In genomic region chr1:192984058-192984457, GRCh38 we compare ENCODE assay signal across 15 cellular contexts.
A peak's percentile ranks its signal among the peaks of the same experiment; 100 is the strongest.
DNase-seq lines count a peak whose midpoint lies in the region; ATAC-seq and TF ChIP-seq lines count a peak whose summit lies in the region.
"Had no signal": no experiment of that assay in that cellular context is flagged by ENCODE, and none has a peak within 500 bp of the region (broad histone marks: within the 10 kb centered on the region; RNA-seq: fewer than 3 reads in every experiment).

No MANE protein-coding gene starts in this region.

- no peaks in the 10 kb centered on the region for H3K27me3 Mint-ChIP-seq in activated T-helper 1 cell treated with anti-CD3 and anti-CD28 coated beads, Interleukin-12 subunit alpha, Interleukin-12 subunit beta, Interleukin-2, Interleukin-4 antibody, amounts not matched to agents 30 ng/mL and 10 ng/mL and 1 ng/mL, durations not matched to agents 14 hours and 24 hours and 36 hours (ENCODE audit: insufficient read depth)
- H3K27me3 Mint-ChIP-seq: stimulated activated memory B cell treated with anti-CD40 and anti-IgM and Interleukin-4, amounts not matched to agents 10 μg/mL and 1 μg/mL and 100 μg/mL, for 72 hours had no signal

- intact Hi-C loops in activated T-helper 1 cell treated with anti-CD3 and anti-CD28 coated beads, Interleukin-12 subunit alpha, Interleukin-12 subunit beta, Interleukin-2, Interleukin-4 antibody, amounts not matched to agents 30 ng/mL and 10 ng/mL and 1 ng/mL, durations not matched to agents 14 hours and 24 hours and 36 hours (cut with micrococcal nuclease), result loop anchor here (2.0 to 5.0 kb wide), 4 partner anchors 33 to 467 kb away; partner anchors contain the start of genes CDC73 and RGS1

- no peak for TF ChIP-seq CTCF in HEK293 (tag by site-specific recombination; IDR thresholded peaks at IDR 0.05)
- TF ChIP-seq CTCF in right atrium auricular region (IDR thresholded peaks at IDR 0.05), result no peak

- peak; percentile 24 for DNase-seq in stimulated activated CD4-positive, alpha-beta T cell treated with anti-CD3 and anti-CD28 coated beads, Interleukin-4, amount 100 ng/mL, for 24 hours
- no peak for DNase-seq in stimulated activated CD4-positive, alpha-beta T cell treated with anti-CD3 and anti-CD28 coated beads, Interleukin-4, amount 100 ng/mL, for 1 hour
- DNase-seq in activated T-helper 1 cell treated with anti-CD3 and anti-CD28 coated beads, Interleukin-12 subunit alpha, Interleukin-12 subunit beta, Interleukin-2, Interleukin-4 antibody, amounts not matched to agents 30 ng/mL and 10 ng/mL and 1 ng/mL, durations not matched to agents 14 hours and 24 hours and 36 hours (ENCODE audit: low spot score), result no peak
- no peak for DNase-seq in DMS79 treated with DMSO at 0.1 percent for 48 hours (lab: John Stamatoyannopoulos, UW)
- DNase-seq in right atrium auricular region (ENCODE audit: low spot score), result no peak
- no peak for DNase-seq in NCI-H187 treated with DMSO at 0.1 percent for 48 hours (lab: John Stamatoyannopoulos, UW)
- DNase-seq: Calu3, glutamatergic neuron, mesenchymal stem cell, NCI-H2171, RPMI8226 had no signal

- H3K4me3 Mint-ChIP-seq in activated T-helper 1 cell treated with anti-CD3 and anti-CD28 coated beads, Interleukin-12 subunit alpha, Interleukin-12 subunit beta, Interleukin-2, Interleukin-4 antibody, amounts not matched to agents 30 ng/mL and 10 ng/mL and 1 ng/mL, durations not matched to agents 14 hours and 24 hours and 36 hours, result peak overlapping the region; percentile 41
- H3K4me3 Mint-ChIP-seq: stimulated activated memory B cell treated with anti-CD40 and anti-IgM and Interleukin-4, amounts not matched to agents 10 μg/mL and 1 μg/mL and 100 μg/mL, for 72 hours; WTC11 had no signal

- H3K9me3 ChIP-seq in HEK293 (ENCODE audit: control insufficient read depth, insufficient read depth, low read depth, low read length) (no peaks in the 10 kb centered on the region), right atrium auricular region (no peaks in the 10 kb centered on the region)

- H3K36me3 Mint-ChIP-seq in activated T-helper 1 cell treated with anti-CD3 and anti-CD28 coated beads, Interleukin-12 subunit alpha, Interleukin-12 subunit beta, Interleukin-2, Interleukin-4 antibody, amounts not matched to agents 30 ng/mL and 10 ng/mL and 1 ng/mL, durations not matched to agents 14 hours and 24 hours and 36 hours (ENCODE audit: low read depth), result peaks cover 8% of the 10 kb centered on the region

- H3K4me1 ChIP-seq in HEK293 (ENCODE audit: control insufficient read depth, insufficient read depth, low read length) (no peaks in the 10 kb centered on the region), right atrium auricular region (no peaks in the 10 kb centered on the region)

- H3K27ac Mint-ChIP-seq in activated T-helper 1 cell treated with anti-CD3 and anti-CD28 coated beads, Interleukin-12 subunit alpha, Interleukin-12 subunit beta, Interleukin-2, Interleukin-4 antibody, amounts not matched to agents 30 ng/mL and 10 ng/mL and 1 ng/mL, durations not matched to agents 14 hours and 24 hours and 36 hours, result peak overlapping the region; percentile 88

- no peaks in the 10 kb centered on the region for H3K36me3 ChIP-seq in HEK293 (ENCODE audit: control insufficient read depth in 2 of 2, insufficient read depth in 1 of 2, low read length in 2 of 2)
- no peaks in the 10 kb centered on the region for H3K36me3 ChIP-seq in right atrium auricular region

- POLR2A ChIA-PET in HEK293 (lab: Yijun Ruan, JAX), result no interaction called here

- no peak overlapping the region for H3K4me3 ChIP-seq in HEK293 (ENCODE audit: low read depth, low read length)
- H3K4me3 ChIP-seq in right atrium auricular region, result no peak overlapping the region

- peaks cover 50% of the 10 kb centered on the region for H3K4me1 Mint-ChIP-seq in activated T-helper 1 cell treated with anti-CD3 and anti-CD28 coated beads, Interleukin-12 subunit alpha, Interleukin-12 subunit beta, Interleukin-2, Interleukin-4 antibody, amounts not matched to agents 30 ng/mL and 10 ng/mL and 1 ng/mL, durations not matched to agents 14 hours and 24 hours and 36 hours (ENCODE audit: low read depth)

- H3K27me3 ChIP-seq in right atrium auricular region, result no peaks in the 10 kb centered on the region

- H3K27ac ChIP-seq in HEK293 (ENCODE audit: extremely low read depth, low read depth, low read length), result no peak overlapping the region
- no peak overlapping the region for H3K27ac ChIP-seq in right atrium auricular region

- no peaks in the 10 kb centered on the region for H3K9me3 Mint-ChIP-seq in activated T-helper 1 cell treated with anti-CD3 and anti-CD28 coated beads, Interleukin-12 subunit alpha, Interleukin-12 subunit beta, Interleukin-2, Interleukin-4 antibody, amounts not matched to agents 30 ng/mL and 10 ng/mL and 1 ng/mL, durations not matched to agents 14 hours and 24 hours and 36 hours
- H3K9me3 Mint-ChIP-seq: stimulated activated memory B cell treated with anti-CD40 and anti-IgM and Interleukin-4, amounts not matched to agents 10 μg/mL and 1 μg/mL and 100 μg/mL, for 72 hours had no signal

- CTCF ChIA-PET in HEK293 (lab: Yijun Ruan, JAX), result interaction anchor here (0.8 kb wide), 1 partner anchor 42 kb away, joined by 4 read pairs; no protein-coding TSS in a partner anchor

- no peak for ATAC-seq in GM19023 (IDR thresholded peaks at IDR 0.05; ENCODE audit: unreplicated experiment)

TF ChIP-seq in HEK293, 187 proteins besides CTCF, POLR2A, EP300 and RAD21:
- TF ChIP-seq ZNF747 (tag by site-specific recombination; IDR thresholded peaks at IDR 0.05) (no peak), EGR2 (tag by site-specific recombination; IDR thresholded peaks at IDR 0.05; ENCODE audit: low read depth) (peak; percentile 40)
